Comparison of ENCODE assay signal across 8 cellular contexts in the genomic region with DNA sequence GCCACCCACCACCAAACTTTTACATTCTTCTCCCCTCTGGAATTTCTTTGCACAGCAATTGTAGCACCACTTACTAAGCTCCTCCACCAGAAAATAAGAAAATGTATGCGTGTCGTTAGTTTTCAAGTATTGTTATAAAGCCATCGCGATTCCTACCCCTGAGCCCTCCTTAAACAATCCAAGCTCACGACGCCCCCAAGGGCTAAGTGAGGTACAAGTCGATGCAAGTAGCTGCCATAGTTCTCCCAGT. TPM values are rescaled to one million over a fixed set of nuclear protein-coding genes. Genes with fewer than 3 reads are reported as not detected.
DNase-seq lines count a peak whose midpoint lies in the region; ATAC-seq and TF ChIP-seq lines count a peak whose summit lies in the region.

No MANE protein-coding gene starts in this region.

- no peak for TF ChIP-seq CTCF in neutrophil (IDR thresholded peaks at IDR 0.05)

- H3K36me3 ChIP-seq in neutrophil: peaks cover 51% of the 10 kb centered on the region

- H3K9me3 ChIP-seq in neutrophil: no peaks in the 10 kb centered on the region

- intact Hi-C loops in activated naive CD4-positive, alpha-beta T cell treated with anti-CD3 and anti-CD28 coated beads for 36 hours (cut with micrococcal nuclease): loop anchor here (1.0 to 10.0 kb wide), 8 partner anchors 13 to 746 kb away; partner anchors contain the start of genes LCOR, PI4K2A and TM9SF3

- peaks cover 62 to 66% of the 10 kb centered on the region in 2 experiments for H3K4me1 ChIP-seq in neutrophil (ENCODE audit: control insufficient read depth in 1 of 2, insufficient read depth in 1 of 2, low read depth in 1 of 2, low read length in 1 of 2)

- H3K4me3 Mint-ChIP-seq in activated naive CD4-positive, alpha-beta T cell treated with anti-CD3 and anti-CD28 coated beads for 36 hours: peak overlapping the region; percentile 75

- no peak for DNase-seq in activated naive CD4-positive, alpha-beta T cell treated with anti-CD3 and anti-CD28 coated beads for 36 hours
- DNase-seq in activated naive CD4-positive, alpha-beta T cell treated with Interleukin-2 at 50 U/mL for 16 hours: no peak
- peak; percentile 49 for DNase-seq in SK-MEL-5 (ENCODE audit: low read depth, low spot score)
- no peak for DNase-seq in epithelial cell of prostate (ENCODE audit: low read depth, low spot score)
- no peak for DNase-seq in SW 1271 (lab: John Stamatoyannopoulos, UW)

- H3K27ac ChIP-seq in epithelial cell of prostate (peak overlapping the region; percentile 72), neutrophil (peak overlapping the region; percentile 99)

- H3K4me3 ChIP-seq in neutrophil (ENCODE audit: low read depth in 1 of 2, low read length in 1 of 2): peak overlapping the region; percentile 88 to 89

- ATAC-seq in HG03039 (IDR thresholded peaks at IDR 0.05; ENCODE audit: unreplicated experiment) (no peak), HG03135 (IDR thresholded peaks at IDR 0.05; ENCODE audit: unreplicated experiment) (no peak)

- peak overlapping the region; percentile 63 for H3K27ac Mint-ChIP-seq in activated naive CD4-positive, alpha-beta T cell treated with anti-CD3 and anti-CD28 coated beads for 36 hours

- H3K27me3 Mint-ChIP-seq in activated naive CD4-positive, alpha-beta T cell treated with anti-CD3 and anti-CD28 coated beads for 36 hours (ENCODE audit: low read depth): no peaks in the 10 kb centered on the region

- peaks cover 4% of the 10 kb centered on the region for H3K36me3 Mint-ChIP-seq in activated naive CD4-positive, alpha-beta T cell treated with anti-CD3 and anti-CD28 coated beads for 36 hours (ENCODE audit: low read depth)

- H3K27me3 ChIP-seq in neutrophil: no peaks in the 10 kb centered on the region

- no peaks in the 10 kb centered on the region for H3K9me3 Mint-ChIP-seq in activated naive CD4-positive, alpha-beta T cell treated with anti-CD3 and anti-CD28 coated beads for 36 hours

- CTCF ChIA-PET in activated naive CD4-positive, alpha-beta T cell treated with anti-CD3 and anti-CD28 coated beads for 36 hours (lab: Charles Lee): interaction anchor here (0.7 to 4.0 kb wide), 8 partner anchors 9 to 261 kb away, joined by 3 to 39 read pairs (median 4); no protein-coding TSS in a partner anchor

- in situ Hi-C loops in SK-MEL-5 (cut with HindIII; ENCODE audit: low pct_unique_long_range_greater_than_20kb, low sequenced_read_pairs): no loop called here

- peaks cover 43% of the 10 kb centered on the region for H3K4me1 Mint-ChIP-seq in activated naive CD4-positive, alpha-beta T cell treated with anti-CD3 and anti-CD28 coated beads for 36 hours (ENCODE audit: low read depth)

RNA-seq across cellular contexts. Expression of gene FRAT2, which starts 1.3 kb away (rescaled TPM):
- 1 to 10 TPM; 5.1 to 5.6 TPM for total RNA-seq in activated naive CD4-positive, alpha-beta T cell treated with anti-CD3 and anti-CD28 coated beads for 36 hours
- 20.5 and 22.0 TPM in 2 replicates for total RNA-seq in SK-MEL-5 (2014; rRNA removed; shearing (Covaris generic))
- 16.6 and 17.3 TPM in 2 replicates for polyA plus RNA-seq in SK-MEL-5 (2015; cell fraction: cytosol; rRNA removed)
- polyA plus RNA-seq in SK-MEL-5 (2015; cell fraction: nucleus; rRNA removed): 7.9 and 10.5 TPM in 2 replicates

RNA-seq across cellular contexts. Expression of gene FRAT1, which starts 14.2 kb away (rescaled TPM):
- 1 to 10 TPM; 2.3 to 3.0 TPM for total RNA-seq in activated naive CD4-positive, alpha-beta T cell treated with anti-CD3 and anti-CD28 coated beads for 36 hours
- 1.2 and 1.7 TPM in 2 replicates for total RNA-seq in SK-MEL-5 (2014; rRNA removed; shearing (Covaris generic))
- 1.9 and 3.3 TPM in 2 replicates for polyA plus RNA-seq in SK-MEL-5 (2015; cell fraction: cytosol; rRNA removed)
- 2.8 and 3.6 TPM in 2 replicates for polyA plus RNA-seq in SK-MEL-5 (2015; cell fraction: nucleus; rRNA removed)

RNA-seq across cellular contexts. Expression of gene ARHGAP19, which starts 40.8 kb away (rescaled TPM):
- 10 to 100 TPM; 76.7 to 91.9 TPM for total RNA-seq in activated naive CD4-positive, alpha-beta T cell treated with anti-CD3 and anti-CD28 coated beads for 36 hours
- 8.9 and 9.6 TPM in 2 replicates for total RNA-seq in SK-MEL-5 (2014; rRNA removed; shearing (Covaris generic))
- 8.5 and 9.7 TPM in 2 replicates for polyA plus RNA-seq in SK-MEL-5 (2015; cell fraction: cytosol; rRNA removed)
- 15.2 and 20.4 TPM in 2 replicates for polyA plus RNA-seq in SK-MEL-5 (2015; cell fraction: nucleus; rRNA removed)
